13 cellular contexts compared by ENCODE assay signal in genomic region chr17:73013816-73014663, GRCh38.
DNase-seq lines count a peak whose midpoint lies in the region; ATAC-seq and TF ChIP-seq lines count a peak whose summit lies in the region.
"Had no signal": no experiment of that assay in that cellular context is flagged by ENCODE, and none has a peak within 500 bp of the region (broad histone marks: within the 10 kb centered on the region; RNA-seq: fewer than 3 reads in every experiment).

No MANE protein-coding gene starts in this region.

- no peak overlapping the region for H3K23ac ChIP-seq in H9 (ENCODE audit: insufficient read length, low read depth, low read length)

- CTCF ChIA-PET in AG04449 (lab: Yijun Ruan, JAX): interaction anchor here (0.6 to 6.2 kb wide), 4 partner anchors 8 to 151 kb away, joined by 3 to 36 read pairs (median 5); no protein-coding TSS in a partner anchor
- CTCF ChIA-PET in PC-9 (lab: Charles Lee): interaction anchor here (0.6 kb wide), 1 partner anchor 73 kb away, joined by 3 read pairs; no protein-coding TSS in a partner anchor

- H3K79me2 ChIP-seq in H9 (ENCODE audit: insufficient read depth, low read length) (no peaks in the 10 kb centered on the region), PC-9 (ENCODE audit: low read depth) (no peaks in the 10 kb centered on the region)

- H4K5ac ChIP-seq in H9 (ENCODE audit: insufficient read length, low read depth, low read length): no peak overlapping the region

- H3K9me3 ChIP-seq in H9 (ENCODE audit: control insufficient read depth, low read depth, low read length): no peaks in the 10 kb centered on the region
- no peaks in the 10 kb centered on the region for H3K9me3 ChIP-seq in PC-9 (ENCODE audit: insufficient read depth, low read depth)

- WGBS in H9 (ENCODE audit: extremely low coverage, insufficient read length, low lambda C conversion rate): no CpG with 5 or more reads among the region's 14 CpGs

- no peaks in the 10 kb centered on the region for H3F3A ChIP-seq in PC-9 (ENCODE audit: insufficient read depth, low read depth)

- H3K4me3 ChIP-seq in AG04449 (ENCODE audit: low read depth, low read length) (no peak overlapping the region), PC-9 (no peak overlapping the region), foreskin fibroblast (ENCODE audit: low read depth in 1 of 2, low read length in 2 of 2) (no peak overlapping the region)
- H3K4me3 ChIP-seq: adrenal gland had no signal

- no peak overlapping the region for H3K27ac ChIP-seq in H9 (ENCODE audit: insufficient read length, low read depth, low read length)
- H3K27ac ChIP-seq in PC-9: no peak overlapping the region
- H3K27ac ChIP-seq in substantia nigra (ENCODE audit: low read depth, low read length, poor library complexity, severe bottlenecking): no peak overlapping the region
- H3K27ac ChIP-seq: adrenal gland had no signal

- no peak overlapping the region for H4K8ac ChIP-seq in H9 (replicated peaks; ENCODE audit: insufficient read length, low read depth, low read length)

- H3K4me2 ChIP-seq in H9 (ENCODE audit: insufficient read depth, insufficient read length, low read length): no peak overlapping the region
- no peak overlapping the region for H3K4me2 ChIP-seq in PC-9

- TF ChIP-seq CTCF in AG04449 (IDR thresholded peaks at IDR 0.05; ENCODE audit: insufficient read depth, low read length, missing control alignments) (no peak), H9 (conservative IDR thresholded peaks at IDR 0.05) (no peak), PC-9 (conservative IDR thresholded peaks at IDR 0.05) (0 out of 2 replicates have a peak, but pooled peaks have one; percentile 13), foreskin fibroblast (IDR thresholded peaks at IDR 0.05; ENCODE audit: low read depth, low read length) (no peak)

- ATAC-seq in HG03520 (IDR thresholded peaks at IDR 0.05; ENCODE audit: unreplicated experiment): no peak
- ATAC-seq in GM19035 (IDR thresholded peaks at IDR 0.05; ENCODE audit: unreplicated experiment): no peak
- no peak for ATAC-seq in Right ventricle myocardium superior (ENCODE audit: poor library complexity)

- no TSS peak for BruUV-seq in PC-9 (replicated peaks; lab: Mats Ljungman, UMichigan)

- H3K4me1 ChIP-seq in H9 (ENCODE audit: insufficient read depth, low read length) (no peaks in the 10 kb centered on the region), PC-9 (replicated peaks; ENCODE audit: insufficient read depth) (0 out of 2 replicates have a peak, but pooled peaks cover 6% of the 10 kb centered on the region)
- H3K4me1 ChIP-seq: adrenal gland had no signal

- no peak overlapping the region for H3K9ac ChIP-seq in H9 (ENCODE audit: extremely low read depth, insufficient read length, low read length)

- no peak overlapping the region for H3K4me3 Mint-ChIP-seq in H9
- H3K4me3 Mint-ChIP-seq: CD4-positive, alpha-beta T cell; stimulated activated naive B cell treated with anti-CD40 and anti-IgM and Interleukin-4, amounts not matched to agents 10 μg/mL and 1 μg/mL and 100 μg/mL, for 72 hours had no signal

- H3K18ac ChIP-seq in H9 (ENCODE audit: insufficient read length, low read depth, low read length): no peak overlapping the region

- no peak overlapping the region for H3K56ac ChIP-seq in H9 (ENCODE audit: insufficient read length, low read depth, low read length)

- H3K4me1 Mint-ChIP-seq in H9: peaks cover 10 to 11% of the 10 kb centered on the region in 2 experiments

- no peak overlapping the region for H3K4ac ChIP-seq in H9 (ENCODE audit: low read depth, low read length)

- no peaks in the 10 kb centered on the region for H3K79me1 ChIP-seq in H9 (ENCODE audit: insufficient read depth, low read depth, low read length, poor library complexity, severe bottlenecking)

- H2AK5ac ChIP-seq in H9 (ENCODE audit: insufficient read length, low read length): no peak overlapping the region

- no peaks in the 10 kb centered on the region for H3K36me3 ChIP-seq in PC-9 (ENCODE audit: low read depth)
- H3K36me3 ChIP-seq: adrenal gland had no signal

- H2BK120ac ChIP-seq in H9 (ENCODE audit: low read depth, low read length, poor library complexity, severe bottlenecking): no peak overlapping the region

- H2BK5ac ChIP-seq in H9 (ENCODE audit: insufficient read length, low read length): no peak overlapping the region

- H4K91ac ChIP-seq in H9 (ENCODE audit: insufficient read length, low read depth, low read length): no peak overlapping the region

- peaks cover 4% of the 10 kb centered on the region in 2 experiments; a peak in 4 of 5 replicates for H3K9me3 Mint-ChIP-seq in H9

- intact Hi-C loops in PC-9 (cut with micrococcal nuclease; ENCODE audit: unreplicated experiment): no loop called here
- intact Hi-C loops in Right ventricle myocardium superior (cut with DNase I): no loop called here

- no peaks in the 10 kb centered on the region for H3K27me3 ChIP-seq in H9 (ENCODE audit: insufficient read depth, low read length)
- no peaks in the 10 kb centered on the region for H3K27me3 ChIP-seq in PC-9 (ENCODE audit: insufficient read depth, low read depth)
- H3K27me3 ChIP-seq: adrenal gland had no signal

- no peaks in the 10 kb centered on the region for H3K9me2 ChIP-seq in PC-9 (ENCODE audit: insufficient read depth)

- H4K20me1 ChIP-seq in H9 (ENCODE audit: control insufficient read depth, insufficient read depth, insufficient read length) (no peaks in the 10 kb centered on the region), PC-9 (ENCODE audit: insufficient read depth) (no peaks in the 10 kb centered on the region)

- DNase-seq in AG04449 (ENCODE audit: low read depth, low spot score) (peak; percentile 40), H9 (no peak), PC-9 (peak; percentile 5 to 63), foreskin fibroblast (peak; percentile 4 to 32), substantia nigra (lab: John Stamatoyannopoulos, UW) (no peak), Right ventricle myocardium superior (no peak)
- DNase-seq: adrenal gland; CD4-positive, alpha-beta T cell; erythroblast; NCI-H2107; stimulated activated naive B cell treated with anti-CD40 and anti-IgM and Interleukin-4, amounts not matched to agents 10 μg/mL and 1 μg/mL and 100 μg/mL, for 72 hours had no signal

- H3K14ac ChIP-seq in H9 (ENCODE audit: insufficient read depth, low read length): no peak overlapping the region

- H3K27me3 Mint-ChIP-seq in H9 (ENCODE audit: low read depth): no peaks in the 10 kb centered on the region
- H3K27me3 Mint-ChIP-seq: CD4-positive, alpha-beta T cell; stimulated activated naive B cell treated with anti-CD40 and anti-IgM and Interleukin-4, amounts not matched to agents 10 μg/mL and 1 μg/mL and 100 μg/mL, for 72 hours had no signal

- H3K27ac Mint-ChIP-seq in H9: peak overlapping the region in 2 of 3 experiments; percentile 22 to 57; a peak in 4 of 7 replicates
- H3K27ac Mint-ChIP-seq: CD4-positive, alpha-beta T cell had no signal

- no peak overlapping the region for H3T11ph ChIP-seq in H9 (ENCODE audit: low read length)

- H2BK12ac ChIP-seq in H9 (ENCODE audit: insufficient read length, low read depth, low read length): no peak overlapping the region

- H2BK15ac ChIP-seq in H9 (ENCODE audit: low read depth, low read length): no peak overlapping the region

- peaks cover 0 to 4% (median 3%) of the 10 kb centered on the region in 3 experiments; a peak in 2 of 7 replicates for H3K36me3 Mint-ChIP-seq in H9 (ENCODE audit: insufficient read depth in 1 of 3, low read depth in 3 of 3)

- no peaks in the 10 kb centered on the region for H3K23me2 ChIP-seq in H9 (ENCODE audit: insufficient read length, low read depth, low read length, poor library complexity, severe bottlenecking)

- POLR2A ChIA-PET in AG04449 (lab: Yijun Ruan, JAX) (no interaction called here), PC-9 (lab: Charles Lee; ENCODE audit: unreplicated experiment) (no interaction called here)

- no peak overlapping the region for H2BK20ac ChIP-seq in H9 (ENCODE audit: low read depth, low read length, poor library complexity, severe bottlenecking)

- no peak overlapping the region for H2AFZ ChIP-seq in H9 (ENCODE audit: low read length)
- no peak overlapping the region for H2AFZ ChIP-seq in PC-9

Comparison
In these comparisons a context has a peak if more than half of its experiments do, and no peak if none do; other contexts are left out.
1. DNase-seq: peak in AG04449 (single experiment), PC-9 (2 of 2) and foreskin fibroblast (2 of 2); none in H9 (single experiment), substantia nigra (0 of 49) and Right ventricle myocardium superior (single experiment).